ENCODE assay signal across 14 cellular contexts in the genomic region with DNA sequence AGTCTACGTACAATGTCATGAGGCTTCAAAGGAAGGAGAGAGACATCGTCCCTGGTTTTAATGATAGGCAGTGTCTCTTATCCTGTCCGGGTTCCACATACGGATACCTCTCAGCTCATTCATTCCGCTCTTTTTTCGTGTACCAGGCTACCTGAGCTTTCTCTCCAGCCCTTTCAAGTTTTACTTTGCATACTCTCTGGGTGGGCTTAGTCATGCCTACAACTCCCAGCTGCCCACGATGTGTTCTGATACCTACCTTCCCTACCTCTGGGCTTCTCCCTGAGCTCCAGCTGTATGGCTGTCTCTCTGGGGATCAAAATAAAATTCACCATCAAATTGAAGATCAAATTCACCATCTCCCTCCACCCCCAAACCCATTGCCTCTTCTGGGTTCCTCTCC.
"Had no signal": no experiment of that assay in that cellular context is flagged by ENCODE, and none has a peak within 500 bp of the region (broad histone marks: within the 10 kb centered on the region; RNA-seq: fewer than 3 reads in every experiment).

No MANE protein-coding gene starts in this region.

- H3K9me3 ChIP-seq: neutrophil, sigmoid colon, thoracic aorta had no signal

- ATAC-seq: foreskin keratinocyte; naive thymus-derived CD4-positive, alpha-beta T cell; stimulated activated naive B cell treated with anti-CD40 and anti-IgM and Interleukin-4, amounts not matched to agents 10 μg/mL and 1 μg/mL and 100 μg/mL, for 72 hours; stimulated activated naive CD8-positive, alpha-beta T cell treated with anti-CD3 and anti-CD28 coated beads, Interleukin-15, amount 100 ng/mL, for 72 hours had no signal

- H3K9me3 Mint-ChIP-seq: type B pancreatic cell had no signal

- H3K36me3 Mint-ChIP-seq: naive thymus-derived CD4-positive, alpha-beta T cell; stimulated activated naive B cell treated with anti-CD40 and anti-IgM and Interleukin-4, amounts not matched to agents 10 μg/mL and 1 μg/mL and 100 μg/mL, for 72 hours; type B pancreatic cell had no signal

- H3K4me3 Mint-ChIP-seq: naive thymus-derived CD4-positive, alpha-beta T cell; stimulated activated naive B cell treated with anti-CD40 and anti-IgM and Interleukin-4, amounts not matched to agents 10 μg/mL and 1 μg/mL and 100 μg/mL, for 72 hours; stimulated activated naive CD8-positive, alpha-beta T cell treated with anti-CD3 and anti-CD28 coated beads, Interleukin-15, amount 100 ng/mL, for 72 hours; type B pancreatic cell had no signal

- H3K4me1 Mint-ChIP-seq: naive thymus-derived CD4-positive, alpha-beta T cell; stimulated activated naive B cell treated with anti-CD40 and anti-IgM and Interleukin-4, amounts not matched to agents 10 μg/mL and 1 μg/mL and 100 μg/mL, for 72 hours; stimulated activated naive CD8-positive, alpha-beta T cell treated with anti-CD3 and anti-CD28 coated beads, Interleukin-15, amount 100 ng/mL, for 72 hours had no signal

- H3K27ac Mint-ChIP-seq: naive thymus-derived CD4-positive, alpha-beta T cell; stimulated activated naive B cell treated with anti-CD40 and anti-IgM and Interleukin-4, amounts not matched to agents 10 μg/mL and 1 μg/mL and 100 μg/mL, for 72 hours; stimulated activated naive CD8-positive, alpha-beta T cell treated with anti-CD3 and anti-CD28 coated beads, Interleukin-15, amount 100 ng/mL, for 72 hours; type B pancreatic cell had no signal

- H3K27me3 ChIP-seq: foreskin keratinocyte, neutrophil had no signal

- DNase-seq: effector memory CD4-positive, alpha-beta T cell; foreskin keratinocyte; kidney glomerular epithelial cell; naive thymus-derived CD4-positive, alpha-beta T cell; posterior cingulate gyrus; sigmoid colon; stimulated activated CD4-positive, alpha-beta T cell treated with anti-CD3 and anti-CD28 coated beads, Interleukin-2, amount 100 ng/mL, for 24 hours; stimulated activated CD4-positive, alpha-beta T cell treated with anti-CD3 and anti-CD28 coated beads, Interleukin-4, amount 100 ng/mL, for 4 hours; stimulated activated naive B cell treated with anti-CD40 and anti-IgM and Interleukin-4, amounts not matched to agents 10 μg/mL and 1 μg/mL and 100 μg/mL, for 72 hours; stimulated activated naive CD8-positive, alpha-beta T cell treated with anti-CD3 and anti-CD28 coated beads, Interleukin-15, amount 100 ng/mL, for 72 hours had no signal

- H3K36me3 ChIP-seq: neutrophil, sigmoid colon, thoracic aorta had no signal

- H3K4me1 ChIP-seq: foreskin keratinocyte, sigmoid colon had no signal

- H3K27ac ChIP-seq: foreskin keratinocyte, neutrophil, sigmoid colon, skin epidermis, thoracic aorta had no signal

- H3K4me3 ChIP-seq: sigmoid colon, skin epidermis, thoracic aorta had no signal
